15 cellular contexts compared by ENCODE assay signal in the genomic region with DNA sequence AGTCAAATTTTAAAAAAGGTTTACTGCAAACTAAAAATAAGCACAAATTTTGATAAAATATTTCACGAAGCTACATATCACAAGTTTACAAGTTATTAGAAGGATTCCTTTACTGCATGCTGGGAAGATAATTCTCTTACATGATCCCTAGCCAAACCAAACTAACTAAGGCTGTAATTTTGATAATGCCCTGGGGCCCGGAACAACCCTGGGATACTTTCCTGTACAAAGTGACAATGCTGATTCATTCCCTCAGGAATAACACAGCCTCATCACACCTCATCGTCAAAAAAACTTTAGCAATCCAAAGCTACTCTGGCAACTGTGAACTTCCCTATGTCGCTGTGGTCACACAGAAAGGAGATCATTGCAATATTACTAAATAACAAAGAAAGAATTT.
"Had no signal": no experiment of that assay in that cellular context is flagged by ENCODE, and none has a peak within 500 bp of the region (broad histone marks: within the 10 kb centered on the region; RNA-seq: fewer than 3 reads in every experiment).

No MANE protein-coding gene starts in this region.

- ATAC-seq: naive thymus-derived CD8-positive, alpha-beta T cell had no signal

- H3K27ac Mint-ChIP-seq: activated naive CD4-positive, alpha-beta T cell treated with anti-CD3 and anti-CD28 coated beads for 36 hours; endodermal cell; WTC11 had no signal

- H3K4me3 Mint-ChIP-seq: activated naive CD4-positive, alpha-beta T cell treated with anti-CD3 and anti-CD28 coated beads for 36 hours; endodermal cell; naive thymus-derived CD8-positive, alpha-beta T cell; WTC11 had no signal

- H3K4me1 ChIP-seq: ascending aorta, tibial artery, uterus had no signal

- H3K27ac ChIP-seq: ascending aorta, cardiac muscle cell, dorsolateral prefrontal cortex, tibial artery, uterus had no signal

- H3K4me3 ChIP-seq: ascending aorta, cardiac muscle cell, dorsolateral prefrontal cortex, tibial artery, uterus had no signal

- H3K9me3 Mint-ChIP-seq: activated naive CD4-positive, alpha-beta T cell treated with anti-CD3 and anti-CD28 coated beads for 36 hours; naive thymus-derived CD8-positive, alpha-beta T cell had no signal

- DNase-seq: activated CD4-positive, alpha-beta T cell treated with anti-CD3 and anti-CD28 coated beads for 4 hours; activated CD8-positive, alpha-beta memory T cell treated with anti-CD3 and anti-CD28 coated beads for 24 hours; activated naive CD4-positive, alpha-beta T cell treated with anti-CD3 and anti-CD28 coated beads for 36 hours; dorsolateral prefrontal cortex; endodermal cell; islet precursor cell; naive thymus-derived CD8-positive, alpha-beta T cell; retina; stimulated activated CD4-positive, alpha-beta T cell treated with anti-CD3 and anti-CD28 coated beads, Interleukin-2, amount 100 ng/mL, for 48 hours; stimulated activated naive CD4-positive, alpha-beta T cell; tibial artery; uterus had no signal

- H3K27me3 Mint-ChIP-seq: naive thymus-derived CD8-positive, alpha-beta T cell had no signal

- H3K27me3 ChIP-seq: ascending aorta, cardiac muscle cell, dorsolateral prefrontal cortex, tibial artery, uterus had no signal

- H3K36me3 ChIP-seq: ascending aorta, uterus had no signal
